8 cellular contexts compared by ENCODE assay signal in genomic region chr3:27632431-27633223, GRCh38.
A peak's percentile ranks its signal among the peaks of the same experiment; 100 is the strongest.
DNase-seq lines count a peak whose midpoint lies in the region; ATAC-seq and TF ChIP-seq lines count a peak whose summit lies in the region.

No MANE protein-coding gene starts in this region.

- H3K4me1 ChIP-seq in A673 (ENCODE audit: insufficient read depth, low read length, poor library complexity, severe bottlenecking) (peaks cover 5% of the 10 kb centered on the region), neutrophil (ENCODE audit: control insufficient read depth in 1 of 2, insufficient read depth in 1 of 2, low read depth in 1 of 2, low read length in 1 of 2) (peaks cover 0 to 7% of the 10 kb centered on the region in 2 experiments), thyroid gland (no peaks in the 10 kb centered on the region)

- H3K27ac ChIP-seq in A673 (ENCODE audit: low read depth, low read length, poor library complexity, severe bottlenecking), result no peak overlapping the region
- no peak overlapping the region for H3K27ac ChIP-seq in neutrophil
- H3K27ac ChIP-seq in thyroid gland, result peak overlapping the region; percentile 64 to 70 (median 65)

- H3K27me3 ChIP-seq in A673 (replicated peaks; ENCODE audit: insufficient read depth, low read depth, low read length, poor library complexity), result no peaks in the 10 kb centered on the region
- peaks cover 11% of the 10 kb centered on the region for H3K27me3 ChIP-seq in neutrophil
- H3K27me3 ChIP-seq in thyroid gland, result no peaks in the 10 kb centered on the region

- 13 to 18% methylated on average over 26 to 29 of the region's 66 CpGs for WGBS in thyroid gland, 2 donors

- POLR2A ChIA-PET in A673 (lab: Charles Lee; ENCODE audit: low non-redundant PET), result no interaction called here

- TF ChIP-seq POLR2A in thyroid gland (IDR thresholded peaks at IDR 0.05), result no peak

- ATAC-seq in GM18517 (IDR thresholded peaks at IDR 0.05; ENCODE audit: unreplicated experiment), result peak; percentile 79
- ATAC-seq in HG03025 (IDR thresholded peaks at IDR 0.05; ENCODE audit: low FRiP score, unreplicated experiment), result peak; percentile 87

- H3K9me3 ChIP-seq in A673 (ENCODE audit: low read depth, low read length, poor library complexity, severe bottlenecking) (no peaks in the 10 kb centered on the region), neutrophil (no peaks in the 10 kb centered on the region), thyroid gland (no peaks in the 10 kb centered on the region)

- CTCF ChIA-PET in A673 (lab: Charles Lee), result interaction anchor here (0.5 kb wide), 1 partner anchor 74 kb away, joined by 7 read pairs; no protein-coding TSS in a partner anchor

- DNase-seq in A673 (ENCODE audit: low spot score) (no peak), NCI-H774 (lab: John Stamatoyannopoulos, UW) (peak; percentile 60), fibroblast of villous mesenchyme (ENCODE audit: low read depth) (peak; percentile 61), thyroid gland (peak; percentile 49 to 53)
- DNase-seq in activated T-helper 1 cell treated with anti-CD3 and anti-CD28 coated beads, Interleukin-2, amount 50 U/mL, for 16 hours (ENCODE audit: low read depth in 1 of 2, low spot score in 1 of 2), result peak; percentile 14 to 31

- peak overlapping the region; percentile 35 for H3K4me3 ChIP-seq in A673 (ENCODE audit: low read depth, low read length, poor library complexity, severe bottlenecking)
- peak overlapping the region; percentile 63 for H3K4me3 ChIP-seq in fibroblast of villous mesenchyme (ENCODE audit: low read depth, low read length)
- peak overlapping the region; percentile 57 to 58 for H3K4me3 ChIP-seq in neutrophil (ENCODE audit: low read depth in 1 of 2, low read length in 1 of 2)
- peak overlapping the region in 2 of 3 donors; percentile 19 to 47 for H3K4me3 ChIP-seq in thyroid gland (replicated peaks in 1 of 3)

- BruUV-seq in A673 (replicated peaks; lab: Mats Ljungman, UMichigan), result no TSS peak

- H3K36me3 ChIP-seq in A673 (ENCODE audit: insufficient read depth, low read length, poor library complexity, severe bottlenecking) (no peaks in the 10 kb centered on the region), neutrophil (no peaks in the 10 kb centered on the region), thyroid gland (no peaks in the 10 kb centered on the region)

- TF ChIP-seq CTCF in A673 (conservative IDR thresholded peaks at IDR 0.05; ENCODE audit: low read depth, low read length) (no peak), fibroblast of villous mesenchyme (IDR thresholded peaks at IDR 0.05; ENCODE audit: insufficient read depth, low read depth, low read length) (no peak), neutrophil (IDR thresholded peaks at IDR 0.05) (no peak), thyroid gland (IDR thresholded peaks at IDR 0.05) (no peak)

- intact Hi-C loops in A673 (cut with micrococcal nuclease; ENCODE audit: unreplicated experiment) (no loop called here), thyroid gland (cut with DNase I) (no loop called here)

Comparison
In these comparisons a context has a peak if more than half of its experiments do, and no peak if none do; other contexts are left out.
1. H3K27ac ChIP-seq: peak in thyroid gland (3 of 3); none in A673 (single experiment) and neutrophil (single experiment).
2. Peak in every context shown above with its lines, with median percentiles within 50 percentile points of each other: H3K4me3 ChIP-seq.